In genomic region chr9:93181672-93182435, GRCh38 we compare ENCODE assay signal across 19 cellular contexts. TPM values are rescaled to one million over a fixed set of nuclear protein-coding genes. Genes with fewer than 3 reads are reported as not detected.
DNase-seq lines count a peak whose midpoint lies in the region; ATAC-seq, FAIRE-seq and TF ChIP-seq lines count a peak whose summit lies in the region.
"Had no signal": no experiment of that assay in that cellular context is flagged by ENCODE, and none has a peak within 500 bp of the region (broad histone marks: within the 10 kb centered on the region; RNA-seq: fewer than 3 reads in every experiment).

No MANE protein-coding gene starts in this region.

- H3K27me3 ChIP-seq in right atrium auricular region (no peaks in the 10 kb centered on the region), bronchial epithelial cell (ENCODE audit: control insufficient read depth, insufficient read depth, low read length) (peaks cover 40% of the 10 kb centered on the region), stomach (peaks cover 0 to 42% (median 9%) of the 10 kb centered on the region in 3 donors)

- no peak for TF ChIP-seq POLR2A in stomach (IDR thresholded peaks at IDR 0.05)

- TF ChIP-seq CTCF in right atrium auricular region (IDR thresholded peaks at IDR 0.05) = no peak
- TF ChIP-seq CTCF in bronchial epithelial cell (IDR thresholded peaks at IDR 0.05; ENCODE audit: insufficient read depth, low read length, severe bottlenecking) = no peak
- TF ChIP-seq CTCF in stomach (IDR thresholded peaks at IDR 0.05) = no peak

- no peaks in the 10 kb centered on the region for H3K9me3 ChIP-seq in right atrium auricular region
- H3K9me3 ChIP-seq in stomach = no peaks in the 10 kb centered on the region
- H3K9me3 ChIP-seq: BLaER1 treated with 17β-estradiol and CSF1 and Interleukin-3, amounts not matched to agents 10 nM and 100 nM had no signal

- peaks cover 0 to 27% of the 10 kb centered on the region in 2 donors for H3K4me1 ChIP-seq in right atrium auricular region
- peaks cover 27 to 50% (median 45%) of the 10 kb centered on the region in 4 donors for H3K4me1 ChIP-seq in stomach

- ATAC-seq in Right ventricle myocardium superior (ENCODE audit: poor library complexity) (no peak), GM18498 (IDR thresholded peaks at IDR 0.05; ENCODE audit: unreplicated experiment) (no peak)

- H3K36me3 ChIP-seq in right atrium auricular region = no peaks in the 10 kb centered on the region
- no peaks in the 10 kb centered on the region for H3K36me3 ChIP-seq in bronchial epithelial cell (ENCODE audit: control insufficient read depth, insufficient read depth, low read length)
- H3K36me3 ChIP-seq in stomach = no peaks in the 10 kb centered on the region
- H3K36me3 ChIP-seq: BLaER1 treated with 17β-estradiol and CSF1 and Interleukin-3, amounts not matched to agents 10 nM and 100 nM had no signal

- FAIRE-seq in bronchial epithelial cell (lab: Jason Lieb, UNC) = peak; percentile 32
- FAIRE-seq: GM12892 had no signal

- intact Hi-C loops in Right ventricle myocardium superior (cut with DNase I) = no loop called here
- intact Hi-C loops in stomach (cut with DNase I; ENCODE audit: low total_unique reads) = no loop called here

- no peak for DNase-seq in right atrium auricular region (ENCODE audit: low spot score)
- no peak for DNase-seq in Right ventricle myocardium superior
- DNase-seq in bronchial epithelial cell (ENCODE audit: low read depth) = no peak
- DNase-seq in islet precursor cell = peak; percentile 43
- DNase-seq in stomach = no peak
- no peak for DNase-seq in activated gamma-delta T cell (lab: John Stamatoyannopoulos, UW)
- DNase-seq: ACHN; CD4-positive, CD25-positive, alpha-beta regulatory T cell; DMS153; DMS79 treated with DMSO at 0.1 percent for 48 hours; EL; GDM1; GM23248; H7; KG1 had no signal

- H3K4me3 ChIP-seq in right atrium auricular region (no peak overlapping the region), bronchial epithelial cell (ENCODE audit: low read depth, low read length) (no peak overlapping the region), stomach (no peak overlapping the region)
- H3K4me3 ChIP-seq: BLaER1 treated with 17β-estradiol and CSF1 and Interleukin-3, amounts not matched to agents 10 nM and 100 nM; GM23248 had no signal

- no peak for TF ChIP-seq EP300 in stomach (IDR thresholded peaks at IDR 0.05)

- WGBS in stomach, 5 donors = 79 to 88% (median 85%) methylated on average over 5 of the region's 5 CpGs

- H3K27ac ChIP-seq in right atrium auricular region = peak overlapping the region; percentile 26 to 72
- H3K27ac ChIP-seq in stomach = no peak overlapping the region
- H3K27ac ChIP-seq: BLaER1 treated with 17β-estradiol and CSF1 and Interleukin-3, amounts not matched to agents 10 nM and 100 nM; GM23248 had no signal

RNA-seq across cellular contexts. Expression of gene WNK2, which starts 2.1 kb away (rescaled TPM):
- 100 to 1,000 TPM in 1 of 2 donors, 10 to 100 TPM in 1; 61.4 to 132 TPM for total RNA-seq in right atrium auricular region
- total RNA-seq in Right ventricle myocardium superior = 222 TPM
- under 0.01 and 0.64 TPM in 2 replicates for total RNA-seq in bronchial epithelial cell
- 100 to 1,000 TPM in 2 of 5 donors, 10 to 100 TPM in 2, 1 to 10 TPM in 1; 1.2 to 700 (median 33.5) TPM for total RNA-seq in stomach
- 10 to 100 TPM in 1 of 3 donors, 1 to 10 TPM in 2; 2.9 to 13.8 (median 8.8) TPM for polyA plus RNA-seq in stomach
- total RNA-seq: A172, GM23248 had no signal
- polyA plus RNA-seq: CD4-positive, CD25-positive, alpha-beta regulatory T cell; GM23248 had no signal

RNA-seq across cellular contexts. Expression of gene NINJ1, which starts 47.8 kb away (rescaled TPM):
- 10 to 100 TPM; 65.5 to 89.4 TPM for total RNA-seq in right atrium auricular region
- total RNA-seq in Right ventricle myocardium superior = 49.2 TPM
- total RNA-seq in bronchial epithelial cell = 13.4 and 15.9 TPM in 2 replicates
- 100 to 1,000 TPM in 2 of 5 donors, 10 to 100 TPM in 2, 1 to 10 TPM in 1; 9.3 to 153 (median 30.0) TPM for total RNA-seq in stomach
- 10 to 100 TPM; 34.2 to 63.3 (median 35.0) TPM for polyA plus RNA-seq in stomach

Comparison
In these comparisons a context has a peak if more than half of its experiments do, and no peak if none do; other contexts are left out.
1. H3K27ac ChIP-seq: peak in right atrium auricular region (2 of 2); none in stomach (0 of 5).